In genomic region chr6:27502508-27503435, GRCh38 we compare ENCODE assay signal across 1 cellular context.
A peak's percentile ranks its signal among the peaks of the same experiment; 100 is the strongest.
TF ChIP-seq lines count a peak whose summit lies in the region.

No MANE protein-coding gene starts in this region.

TF ChIP-seq in HepG2, 621 proteins besides CTCF, POLR2A, EP300 and RAD21 (continued from another document and continues in another):
- TF ChIP-seq ZNF280D (CRISPR knock-in tag; IDR thresholded peaks at IDR 0.05), result peak; percentile 75
- TF ChIP-seq SMAD3 (CRISPR knock-in tag; IDR thresholded peaks at IDR 0.05), result 0 out of 2 replicates have a peak, but pooled peaks have one; percentile 79
- no peak for TF ChIP-seq SRSF4 (IDR thresholded peaks at IDR 0.05; ENCODE audit: low read depth, low read length, poor library complexity, severe bottlenecking)
- TF ChIP-seq ZC3H4 (CRISPR knock-in tag; IDR thresholded peaks at IDR 0.05; ENCODE audit: borderline replicate concordance), result no peak
- no peak for TF ChIP-seq ZNF256 (CRISPR knock-in tag; conservative IDR thresholded peaks at IDR 0.05)
- no peak for TF ChIP-seq ZFP36L2 (CRISPR knock-in tag; IDR thresholded peaks at IDR 0.05)
- no peak; the same call in 1 of the 2 replicates for TF ChIP-seq NFYC (CRISPR knock-in tag; IDR thresholded peaks at IDR 0.05)
- TF ChIP-seq ZNF704 (CRISPR knock-in tag; IDR thresholded peaks at IDR 0.05; ENCODE audit: borderline replicate concordance), result no peak; the same call in 1 of the 2 replicates
- no peak for TF ChIP-seq ATF3 (CRISPR knock-in tag; IDR thresholded peaks at IDR 0.05)
- TF ChIP-seq ZEB1 (IDR thresholded peaks at IDR 0.05; ENCODE audit: insufficient replicate concordance, low read depth), result no peak
- no peak; the same call in 1 of the 2 replicates for TF ChIP-seq ZNF414 (CRISPR knock-in tag; IDR thresholded peaks at IDR 0.05)
- TF ChIP-seq ZNF614 (CRISPR knock-in tag; IDR thresholded peaks at IDR 0.05; ENCODE audit: borderline replicate concordance), result peak; percentile 80
- no peak for TF ChIP-seq FOXM1 (CRISPR knock-in tag; IDR thresholded peaks at IDR 0.05)
- no peak for TF ChIP-seq JUN (CRISPR knock-in tag; IDR thresholded peaks at IDR 0.05)
- peak; percentile 39; the same call in 1 of the 2 replicates for TF ChIP-seq NFE2 (CRISPR knock-in tag; IDR thresholded peaks at IDR 0.05)
- no peak for TF ChIP-seq MAFG (CRISPR knock-in tag; IDR thresholded peaks at IDR 0.05)
- TF ChIP-seq UBTF (CRISPR knock-in tag; IDR thresholded peaks at IDR 0.05), result no peak
- no peak for TF ChIP-seq ZNF329 (CRISPR knock-in tag; IDR thresholded peaks at IDR 0.05; ENCODE audit: low read depth)
- TF ChIP-seq MYPOP (CRISPR knock-in tag; IDR thresholded peaks at IDR 0.05), result no peak
- TF ChIP-seq BATF2 (CRISPR knock-in tag; IDR thresholded peaks at IDR 0.05), result no peak
- no peak for TF ChIP-seq FOXC1 (CRISPR knock-in tag; IDR thresholded peaks at IDR 0.05; ENCODE audit: borderline replicate concordance)
- no peak for TF ChIP-seq ZNF768 (CRISPR knock-in tag; IDR thresholded peaks at IDR 0.05)
- no peak for TF ChIP-seq ZBTB44 (CRISPR knock-in tag; IDR thresholded peaks at IDR 0.05)
- TF ChIP-seq RBM22 (optimal IDR thresholded peaks at IDR 0.05; ENCODE audit: low read length), result no peak
- TF ChIP-seq ZFP62 (CRISPR knock-in tag; IDR thresholded peaks at IDR 0.05), result no peak
- no peak for TF ChIP-seq IKZF1 (IDR thresholded peaks at IDR 0.05)
- peak; percentile 57; the same call in 1 of the 2 replicates for TF ChIP-seq ZNF331 (CRISPR knock-in tag; IDR thresholded peaks at IDR 0.05)
- no peak for TF ChIP-seq NPAS2 (CRISPR knock-in tag; IDR thresholded peaks at IDR 0.05; ENCODE audit: borderline replicate concordance)
- TF ChIP-seq TFDP2 (CRISPR knock-in tag; IDR thresholded peaks at IDR 0.05), result no peak
- no peak for TF ChIP-seq STAT6 (CRISPR knock-in tag; IDR thresholded peaks at IDR 0.05; ENCODE audit: borderline replicate concordance)
- no peak for TF ChIP-seq SATB2 (CRISPR knock-in tag; IDR thresholded peaks at IDR 0.05)
- no peak for TF ChIP-seq THYN1 (CRISPR knock-in tag; IDR thresholded peaks at IDR 0.05; ENCODE audit: borderline replicate concordance, low read depth)
- no peak for TF ChIP-seq HNF4G (IDR thresholded peaks at IDR 0.05; ENCODE audit: borderline replicate concordance, low read depth, low read length)
- TF ChIP-seq HNF4G (CRISPR knock-in tag; IDR thresholded peaks at IDR 0.05; ENCODE audit: borderline replicate concordance, low read depth), result no peak
- TF ChIP-seq KDM5B (CRISPR knock-in tag; IDR thresholded peaks at IDR 0.05; ENCODE audit: borderline replicate concordance), result peak; percentile 47; the same call in 1 of the 2 replicates
- TF ChIP-seq TAF15 (IDR thresholded peaks at IDR 0.05; ENCODE audit: low read depth, low read length, poor library complexity, severe bottlenecking), result no peak
- 0 out of 2 replicates have a peak, but pooled peaks have one; percentile 8 for TF ChIP-seq NCOR1 (IDR thresholded peaks at IDR 0.05; ENCODE audit: borderline replicate concordance, low read length)
- TF ChIP-seq KDM6A (CRISPR knock-in tag; IDR thresholded peaks at IDR 0.05; ENCODE audit: low read depth), result no peak
- peak; percentile 1; the same call in 1 of the 2 replicates for TF ChIP-seq MAX (IDR thresholded peaks at IDR 0.05)
- TF ChIP-seq ZNF605 (CRISPR knock-in tag; IDR thresholded peaks at IDR 0.05), result 0 out of 2 replicates have a peak, but pooled peaks have one; percentile 13
- 0 out of 2 replicates have a peak, but pooled peaks have one; percentile 3 for TF ChIP-seq ZNF749 (CRISPR knock-in tag; IDR thresholded peaks at IDR 0.05; ENCODE audit: borderline replicate concordance)
- TF ChIP-seq NR1H2 (CRISPR knock-in tag; IDR thresholded peaks at IDR 0.05; ENCODE audit: borderline replicate concordance, low read depth), result no peak
- TF ChIP-seq ZNF687 (CRISPR knock-in tag; IDR thresholded peaks at IDR 0.05), result no peak
